In the genomic region with DNA sequence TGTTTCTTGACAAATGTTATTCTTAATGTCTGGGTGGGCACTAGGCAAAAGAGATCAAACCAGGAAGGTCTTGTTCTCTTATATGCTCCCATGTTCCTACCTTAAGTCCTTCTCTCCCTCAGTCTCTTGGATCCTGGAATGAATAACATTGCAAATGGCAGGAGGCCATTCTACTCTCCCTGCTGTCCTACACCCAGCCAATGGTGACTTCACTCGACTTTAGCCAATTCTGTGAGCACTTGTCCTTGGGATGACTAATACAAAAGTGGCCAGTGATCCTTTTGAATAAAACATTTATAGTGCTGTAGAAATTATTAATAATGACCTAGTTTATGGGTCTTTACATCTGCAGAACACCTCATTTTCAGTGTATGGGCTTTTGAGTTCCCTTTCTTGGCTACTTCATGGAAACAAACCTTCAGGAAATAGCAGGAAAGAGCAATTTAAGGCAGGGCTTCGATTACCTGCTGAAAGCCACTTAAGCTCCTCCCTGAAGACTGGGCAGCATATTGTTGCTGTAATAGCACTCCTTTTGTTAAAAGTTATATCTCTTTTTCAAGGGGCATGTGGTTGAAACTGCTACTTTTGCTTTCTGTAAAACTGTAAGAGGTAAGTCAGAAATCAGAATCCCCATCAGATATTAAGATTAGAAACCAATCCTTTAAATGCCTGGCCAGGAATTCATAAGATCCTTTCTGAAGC, we compare ENCODE assay signal across 1 cellular context.
TF ChIP-seq lines count a peak whose summit lies in the region.

No MANE protein-coding gene starts in this region.

TF ChIP-seq in H1, 55 proteins besides CTCF, POLR2A, EP300 and RAD21:
- TF ChIP-seq, protein P1, sequence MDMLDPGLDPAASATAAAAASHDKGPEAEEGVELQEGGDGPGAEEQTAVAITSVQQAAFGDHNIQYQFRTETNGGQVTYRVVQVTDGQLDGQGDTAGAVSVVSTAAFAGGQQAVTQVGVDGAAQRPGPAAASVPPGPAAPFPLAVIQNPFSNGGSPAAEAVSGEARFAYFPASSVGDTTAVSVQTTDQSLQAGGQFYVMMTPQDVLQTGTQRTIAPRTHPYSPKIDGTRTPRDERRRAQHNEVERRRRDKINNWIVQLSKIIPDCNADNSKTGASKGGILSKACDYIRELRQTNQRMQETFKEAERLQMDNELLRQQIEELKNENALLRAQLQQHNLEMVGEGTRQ (IDR thresholded peaks at IDR 0.05; ENCODE audit: low read length), result no peak
- TF ChIP-seq CTBP2 (IDR thresholded peaks at IDR 0.05; ENCODE audit: borderline replicate concordance, insufficient read depth, insufficient read length, low read length), result no peak
- TF ChIP-seq EGR1 (IDR thresholded peaks at IDR 0.05; ENCODE audit: borderline replicate concordance, low read depth, low read length), result no peak
- TF ChIP-seq CHD1 (IDR thresholded peaks at IDR 0.05; ENCODE audit: low read depth, low read length), result no peak
- no peak for TF ChIP-seq SIN3A (conservative IDR thresholded peaks at IDR 0.05 in 1 of 2, IDR thresholded peaks at IDR 0.05 in 1 of 2; ENCODE audit: low read depth in 1 of 2, low read length in 2 of 2)
- TF ChIP-seq CEBPB (IDR thresholded peaks at IDR 0.05; ENCODE audit: low read depth, low read length), result no peak
- no peak for TF ChIP-seq CREB1 (IDR thresholded peaks at IDR 0.05)
- no peak for TF ChIP-seq RBBP5 (IDR thresholded peaks at IDR 0.05; ENCODE audit: borderline replicate concordance, low read depth, low read length)
- no peak for TF ChIP-seq YY1 (IDR thresholded peaks at IDR 0.05; ENCODE audit: low read depth, low read length)
- TF ChIP-seq MAFK (IDR thresholded peaks at IDR 0.05; ENCODE audit: low read depth, low read length), result no peak
- TF ChIP-seq NANOG (IDR thresholded peaks at IDR 0.05; ENCODE audit: insufficient read depth, low read depth, low read length, poor library complexity, severe bottlenecking), result no peak
- no peak for TF ChIP-seq TEAD4 (IDR thresholded peaks at IDR 0.05; ENCODE audit: low read depth, low read length)
- TF ChIP-seq, protein P2, sequence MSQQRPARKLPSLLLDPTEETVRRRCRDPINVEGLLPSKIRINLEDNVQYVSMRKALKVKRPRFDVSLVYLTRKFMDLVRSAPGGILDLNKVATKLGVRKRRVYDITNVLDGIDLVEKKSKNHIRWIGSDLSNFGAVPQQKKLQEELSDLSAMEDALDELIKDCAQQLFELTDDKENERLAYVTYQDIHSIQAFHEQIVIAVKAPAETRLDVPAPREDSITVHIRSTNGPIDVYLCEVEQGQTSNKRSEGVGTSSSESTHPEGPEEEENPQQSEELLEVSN (IDR thresholded peaks at IDR 0.05), result no peak
